Comparison of ENCODE assay signal across 7 cellular contexts in genomic region chr12:60819794-60820193, GRCh38.
"Had no signal": no experiment of that assay in that cellular context is flagged by ENCODE, and none has a peak within 500 bp of the region (broad histone marks: within the 10 kb centered on the region; RNA-seq: fewer than 3 reads in every experiment).

No MANE protein-coding gene starts in this region.

- FAIRE-seq: H54 had no signal

- H3K4me3 ChIP-seq: GM23248 had no signal

- H3K27ac ChIP-seq: GM23248, HL-60 had no signal

- H2AFZ ChIP-seq: GM23248 had no signal

- H3K9ac ChIP-seq: GM23248 had no signal

- DNase-seq: GM23248, GOT3, H9, HCEC 1CT, KG1 had no signal
